10 cellular contexts compared by ENCODE assay signal in the genomic region with DNA sequence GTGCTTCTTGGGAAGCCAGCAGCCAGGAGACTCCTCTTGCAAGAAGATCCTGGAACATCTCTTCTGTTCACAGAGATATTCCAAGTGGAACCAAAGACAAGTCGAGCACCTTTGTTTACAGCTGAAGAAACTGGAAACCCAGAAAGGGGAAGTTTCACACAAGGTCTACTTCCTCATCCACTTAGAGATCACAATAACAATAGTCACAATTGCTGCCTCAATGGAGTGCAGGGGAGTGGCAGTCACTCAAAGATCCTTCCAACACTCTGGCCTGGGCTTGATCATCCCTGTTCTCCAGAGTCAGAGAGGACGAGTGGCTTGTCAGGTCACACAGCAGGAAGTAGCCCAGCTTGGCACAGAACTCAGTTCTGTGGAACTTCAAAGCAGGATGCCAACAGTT. TPM values are rescaled to one million over a fixed set of nuclear protein-coding genes. Genes with fewer than 3 reads are reported as not detected.
DNase-seq lines count a peak whose midpoint lies in the region; ATAC-seq, FAIRE-seq and TF ChIP-seq lines count a peak whose summit lies in the region.
"Had no signal": no experiment of that assay in that cellular context is flagged by ENCODE, and none has a peak within 500 bp of the region (broad histone marks: within the 10 kb centered on the region; RNA-seq: fewer than 3 reads in every experiment).

No MANE protein-coding gene starts in this region.

- no peak for TF ChIP-seq CTCF in OCI-LY3 (IDR thresholded peaks at IDR 0.05; ENCODE audit: low read depth, low read length)
- TF ChIP-seq CTCF in glutamatergic neuron (IDR thresholded peaks at IDR 0.05; ENCODE audit: partially characterized antibody, unreplicated experiment) = no peak

- peak; percentile 87 for ATAC-seq in HG02973 (IDR thresholded peaks at IDR 0.05; ENCODE audit: unreplicated experiment)
- ATAC-seq in naive thymus-derived CD8-positive, alpha-beta T cell = peak in 1 of 2 donors; percentile 42

- H3K27me3 ChIP-seq in OCI-LY3 (ENCODE audit: low read depth, low read length) = peaks cover 12% of the 10 kb centered on the region; the same call in 1 of the 2 replicates
- H3K27me3 ChIP-seq: uterus had no signal

- peaks cover 29% of the 10 kb centered on the region for H3K4me1 ChIP-seq in OCI-LY3 (ENCODE audit: low read length)
- H3K4me1 ChIP-seq: uterus had no signal

- DNase-seq in GM19239 (ENCODE audit: insufficient read length, low spot score) = peak; percentile 28
- peak in 1 of 10 donors; percentile 14 for DNase-seq in naive thymus-derived CD8-positive, alpha-beta T cell
- no peak for DNase-seq in T-helper 9 cell
- no peak for DNase-seq in T-helper 1 cell
- DNase-seq in glutamatergic neuron = no peak
- DNase-seq in activated T-cell treated with anti-CD3 and anti-CD28 coated beads, Interleukin-2, amount 50 U/mL, for 48 hours = no peak
- DNase-seq: uterus had no signal

- peak overlapping the region in 1 of 10 donors; percentile 62 for H3K4me3 Mint-ChIP-seq in naive thymus-derived CD8-positive, alpha-beta T cell
- no peak overlapping the region for H3K4me3 Mint-ChIP-seq in glutamatergic neuron (ENCODE audit: unreplicated experiment)

- no peaks in the 10 kb centered on the region for H4K20me1 ChIP-seq in OCI-LY3 (ENCODE audit: insufficient read depth, low read length)

- H3K4me3 ChIP-seq in OCI-LY3 (ENCODE audit: low read length) = peak overlapping the region; percentile 50
- H3K4me3 ChIP-seq: uterus had no signal

- H3K4me2 ChIP-seq in OCI-LY3 (ENCODE audit: low read length) = peak overlapping the region; percentile 75

- peaks cover 0 to 2% (median 0%) of the 10 kb centered on the region in 9 donors for H3K9me3 Mint-ChIP-seq in naive thymus-derived CD8-positive, alpha-beta T cell
- H3K9me3 Mint-ChIP-seq in glutamatergic neuron (ENCODE audit: unreplicated experiment) = peaks cover 4% of the 10 kb centered on the region

- no peak overlapping the region for H3K9ac ChIP-seq in OCI-LY3 (ENCODE audit: low read length)

- no peaks in the 10 kb centered on the region for H3K9me3 ChIP-seq in OCI-LY3 (ENCODE audit: insufficient read depth, low read length)
- H3K9me3 ChIP-seq: uterus had no signal

- H3K36me3 ChIP-seq in OCI-LY3 (replicated peaks; ENCODE audit: low read depth, low read length) = no peaks in the 10 kb centered on the region
- H3K36me3 ChIP-seq: uterus had no signal

- no peak overlapping the region for H3K27ac ChIP-seq in OCI-LY3 (ENCODE audit: low read length)
- H3K27ac ChIP-seq: uterus, VCaP had no signal

- POLR2A ChIA-PET in naive thymus-derived CD8-positive, alpha-beta T cell (lab: Charles Lee) = no interaction called here

- H3K27me3 Mint-ChIP-seq in naive thymus-derived CD8-positive, alpha-beta T cell = peaks cover 0 to 4% (median 0%) of the 10 kb centered on the region in 5 donors
- peaks cover 1% of the 10 kb centered on the region for H3K27me3 Mint-ChIP-seq in glutamatergic neuron (ENCODE audit: unreplicated experiment)

- H3K27ac Mint-ChIP-seq in naive thymus-derived CD8-positive, alpha-beta T cell = peak overlapping the region in 6 of 10 donors; percentile 50 to 89 (median 56)
- no peak overlapping the region for H3K27ac Mint-ChIP-seq in glutamatergic neuron (ENCODE audit: unreplicated experiment)

- FAIRE-seq in GM19239 (lab: Jason Lieb, UNC) = peak; percentile 83

- H3K4me1 Mint-ChIP-seq in naive thymus-derived CD8-positive, alpha-beta T cell = peaks cover 8 to 45% (median 18%) of the 10 kb centered on the region in 4 donors
- no peaks in the 10 kb centered on the region for H3K4me1 Mint-ChIP-seq in glutamatergic neuron (ENCODE audit: low read depth, unreplicated experiment)

- H3K36me3 Mint-ChIP-seq in naive thymus-derived CD8-positive, alpha-beta T cell = no peaks in the 10 kb centered on the region
- no peaks in the 10 kb centered on the region for H3K36me3 Mint-ChIP-seq in glutamatergic neuron (ENCODE audit: unreplicated experiment)

- H2AFZ ChIP-seq in OCI-LY3 (ENCODE audit: low read depth, low read length) = peak overlapping the region; percentile 64; the same call in 1 of the 2 replicates

- H3K79me2 ChIP-seq in OCI-LY3 (ENCODE audit: low read length) = no peaks in the 10 kb centered on the region

RNA-seq across cellular contexts. Expression of a gene that starts 46.9 kb away (rescaled TPM):
- total RNA-seq in naive thymus-derived CD8-positive, alpha-beta T cell = 10 to 100 TPM; 22.8 to 25.9 TPM
- polyA plus RNA-seq in naive thymus-derived CD8-positive, alpha-beta T cell = 10 to 100 TPM; 10.8 to 16.7 (median 12.0) TPM
- 46.7 TPM for total RNA-seq in glutamatergic neuron (ENCODE audit: unreplicated experiment)
